In genomic region chr6:36608788-36609563, GRCh38 we compare ENCODE assay signal across 9 cellular contexts. TPM values are rescaled to one million over a fixed set of nuclear protein-coding genes. Genes with fewer than 3 reads are reported as not detected.
A peak's percentile ranks its signal among the peaks of the same experiment; 100 is the strongest.
DNase-seq lines count a peak whose midpoint lies in the region; ATAC-seq lines count a peak whose summit lies in the region.
"Had no signal": no experiment of that assay in that cellular context is flagged by ENCODE, and none has a peak within 500 bp of the region (broad histone marks: within the 10 kb centered on the region; RNA-seq: fewer than 3 reads in every experiment).

No MANE protein-coding gene starts in this region.

- H3K4me3 Mint-ChIP-seq in stimulated activated naive CD8-positive, alpha-beta T cell treated with anti-CD3 and anti-CD28 coated beads, Interleukin-15, Interleukin-2, amounts not matched to agents 100 ng/mL and 50 ng/mL, for 24 hours: no peak overlapping the region
- H3K4me3 Mint-ChIP-seq in stimulated activated naive CD8-positive, alpha-beta T cell treated with anti-CD3 and anti-CD28 coated beads, Interleukin-15, amount 100 ng/mL, for 72 hours: no peak overlapping the region
- no peak overlapping the region for H3K4me3 Mint-ChIP-seq in activated naive CD8-positive, alpha-beta T cell treated with anti-CD3 and anti-CD28 coated beads, Interleukin-2, amount 50 U/mL, for 24 hours

- H3K27ac Mint-ChIP-seq in stimulated activated naive CD8-positive, alpha-beta T cell treated with anti-CD3 and anti-CD28 coated beads, Interleukin-15, Interleukin-2, amounts not matched to agents 100 ng/mL and 50 ng/mL, for 24 hours: peak overlapping the region; percentile 57
- peak overlapping the region in 1 of 2 donors; percentile 7 for H3K27ac Mint-ChIP-seq in stimulated activated naive CD8-positive, alpha-beta T cell treated with anti-CD3 and anti-CD28 coated beads, Interleukin-15, amount 100 ng/mL, for 72 hours
- H3K27ac Mint-ChIP-seq in activated naive CD8-positive, alpha-beta T cell treated with anti-CD3 and anti-CD28 coated beads, Interleukin-2, amount 50 U/mL, for 24 hours: peak overlapping the region; percentile 38

- H3K4me1 Mint-ChIP-seq in stimulated activated naive CD8-positive, alpha-beta T cell treated with anti-CD3 and anti-CD28 coated beads, Interleukin-15, Interleukin-2, amounts not matched to agents 100 ng/mL and 50 ng/mL, for 24 hours (ENCODE audit: low read depth): peaks cover 40% of the 10 kb centered on the region
- peaks cover 55% of the 10 kb centered on the region for H3K4me1 Mint-ChIP-seq in stimulated activated naive CD8-positive, alpha-beta T cell treated with anti-CD3 and anti-CD28 coated beads, Interleukin-15, amount 100 ng/mL, for 72 hours
- H3K4me1 Mint-ChIP-seq in activated naive CD8-positive, alpha-beta T cell treated with anti-CD3 and anti-CD28 coated beads, Interleukin-2, amount 50 U/mL, for 24 hours: peaks cover 36% of the 10 kb centered on the region

- no peak for DNase-seq in stimulated activated naive CD8-positive, alpha-beta T cell treated with anti-CD3 and anti-CD28 coated beads, Interleukin-15, amount 100 ng/mL, for 72 hours
- no peak for DNase-seq in activated naive CD8-positive, alpha-beta T cell treated with anti-CD3 and anti-CD28 coated beads, Interleukin-2, amount 50 U/mL, for 24 hours
- DNase-seq in mesenteric fat pad (ENCODE audit: low spot score): peak; percentile 33
- DNase-seq in NCI-H2029 (lab: John Stamatoyannopoulos, UW): no peak
- DNase-seq in glomerular visceral epithelial cell (ENCODE audit: extremely low spot score): no peak
- no peak for DNase-seq in DMS153 (lab: John Stamatoyannopoulos, UW)
- DNase-seq: SHP77 treated with DMSO at 0.1 percent for 48 hours had no signal

- H3K27me3 Mint-ChIP-seq in stimulated activated naive CD8-positive, alpha-beta T cell treated with anti-CD3 and anti-CD28 coated beads, Interleukin-15, Interleukin-2, amounts not matched to agents 100 ng/mL and 50 ng/mL, for 24 hours: no peaks in the 10 kb centered on the region
- H3K27me3 Mint-ChIP-seq in stimulated activated naive CD8-positive, alpha-beta T cell treated with anti-CD3 and anti-CD28 coated beads, Interleukin-15, amount 100 ng/mL, for 72 hours: no peaks in the 10 kb centered on the region
- H3K27me3 Mint-ChIP-seq in activated naive CD8-positive, alpha-beta T cell treated with anti-CD3 and anti-CD28 coated beads, Interleukin-2, amount 50 U/mL, for 24 hours: no peaks in the 10 kb centered on the region

- H3K36me3 Mint-ChIP-seq in stimulated activated naive CD8-positive, alpha-beta T cell treated with anti-CD3 and anti-CD28 coated beads, Interleukin-15, Interleukin-2, amounts not matched to agents 100 ng/mL and 50 ng/mL, for 24 hours (ENCODE audit: low read depth): peaks cover 86% of the 10 kb centered on the region
- H3K36me3 Mint-ChIP-seq in activated naive CD8-positive, alpha-beta T cell treated with anti-CD3 and anti-CD28 coated beads, Interleukin-2, amount 50 U/mL, for 24 hours (ENCODE audit: low read depth): peaks cover 73% of the 10 kb centered on the region

- ATAC-seq in stimulated activated naive CD8-positive, alpha-beta T cell treated with anti-CD3 and anti-CD28 coated beads, Interleukin-15, amount 100 ng/mL, for 72 hours: no peak
- no peak for ATAC-seq in activated naive CD8-positive, alpha-beta T cell treated with anti-CD3 and anti-CD28 coated beads, Interleukin-2, amount 50 U/mL, for 24 hours
- no peak for ATAC-seq in GM18868 (IDR thresholded peaks at IDR 0.05; ENCODE audit: unreplicated experiment)

- H3K9me3 Mint-ChIP-seq in stimulated activated naive CD8-positive, alpha-beta T cell treated with anti-CD3 and anti-CD28 coated beads, Interleukin-15, Interleukin-2, amounts not matched to agents 100 ng/mL and 50 ng/mL, for 24 hours: no peaks in the 10 kb centered on the region
- no peaks in the 10 kb centered on the region for H3K9me3 Mint-ChIP-seq in stimulated activated naive CD8-positive, alpha-beta T cell treated with anti-CD3 and anti-CD28 coated beads, Interleukin-15, amount 100 ng/mL, for 72 hours
- H3K9me3 Mint-ChIP-seq in activated naive CD8-positive, alpha-beta T cell treated with anti-CD3 and anti-CD28 coated beads, Interleukin-2, amount 50 U/mL, for 24 hours: no peaks in the 10 kb centered on the region

RNA-seq across cellular contexts. Expression of gene SRSF3, which starts 14.8 kb away (rescaled TPM):
- total RNA-seq in mesenteric fat pad: 214 TPM
